23 cellular contexts compared by ENCODE assay signal in the genomic region with DNA sequence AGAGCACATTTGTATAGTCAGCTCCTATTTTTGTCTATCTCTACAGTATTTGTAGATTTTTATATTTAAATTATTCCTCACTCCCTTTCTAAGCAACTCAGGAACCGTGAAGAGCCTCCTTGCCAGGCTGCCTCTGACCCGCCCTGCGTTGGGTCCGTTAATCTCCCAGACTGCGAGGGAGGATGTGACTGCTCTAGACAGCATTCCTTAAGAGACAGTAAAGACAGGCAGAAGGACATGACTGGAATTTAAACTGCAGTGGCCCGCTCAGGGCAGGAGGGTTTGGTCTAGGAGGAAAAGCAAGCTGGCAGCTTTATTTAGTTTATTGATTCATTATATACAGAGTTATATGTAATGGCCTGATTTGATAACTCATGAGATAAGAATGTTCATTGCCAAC.
DNase-seq lines count a peak whose midpoint lies in the region; ATAC-seq and TF ChIP-seq lines count a peak whose summit lies in the region.
"Had no signal": no experiment of that assay in that cellular context is flagged by ENCODE, and none has a peak within 500 bp of the region (broad histone marks: within the 10 kb centered on the region; RNA-seq: fewer than 3 reads in every experiment).

No MANE protein-coding gene starts in this region.

- no peak overlapping the region for H3K4me3 Mint-ChIP-seq in nephron
- no peak overlapping the region for H3K4me3 Mint-ChIP-seq in activated T-helper 1 cell treated with anti-CD3 and anti-CD28 coated beads, Interleukin-12 subunit alpha, Interleukin-12 subunit beta, Interleukin-2, Interleukin-4 antibody, amounts not matched to agents 30 ng/mL and 10 ng/mL and 1 ng/mL, durations not matched to agents 14 hours and 24 hours and 36 hours
- H3K4me3 Mint-ChIP-seq: activated CD4-positive, alpha-beta T cell treated with anti-CD3 and anti-CD28 coated beads for 36 hours; activated CD8-positive, alpha-beta T cell treated with anti-CD3 and anti-CD28 coated beads for 36 hours; natural killer cell treated with Interleukin-12 subunit alpha and Interleukin-12 subunit beta and Interleukin-15 and Interleukin-18, amount 100 ng/mL, for 72 hours had no signal

- H3K9me3 ChIP-seq in OCI-LY7 (ENCODE audit: low read length): no peaks in the 10 kb centered on the region; the same call in 1 of the 2 replicates
- no peaks in the 10 kb centered on the region for H3K9me3 ChIP-seq in gastrocnemius medialis
- H3K9me3 ChIP-seq in stomach: no peaks in the 10 kb centered on the region
- H3K9me3 ChIP-seq: vagina had no signal

- H3K36me3 ChIP-seq in OCI-LY7 (ENCODE audit: insufficient read depth, low read length) (peaks cover 27% of the 10 kb centered on the region), gastrocnemius medialis (no peaks in the 10 kb centered on the region), stomach (no peaks in the 10 kb centered on the region)
- H3K36me3 ChIP-seq: vagina had no signal

- CTCF ChIA-PET in OCI-LY7 (lab: Charles Lee; ENCODE audit: unreplicated experiment): interaction anchor here (1.4 kb wide), 1 partner anchor 15 kb away, joined by 3 read pairs; no protein-coding TSS in a partner anchor

- no peak for TF ChIP-seq CTCF in OCI-LY7 (conservative IDR thresholded peaks at IDR 0.05; ENCODE audit: low read length)
- TF ChIP-seq CTCF in nephron (IDR thresholded peaks at IDR 0.05; ENCODE audit: unreplicated experiment in 3 of 3): no peak
- TF ChIP-seq CTCF in gastrocnemius medialis (IDR thresholded peaks at IDR 0.05 in 4 of 5, conservative IDR thresholded peaks at IDR 0.05 in 1 of 5): no peak
- no peak for TF ChIP-seq CTCF in stomach (IDR thresholded peaks at IDR 0.05)

- POLR2A ChIA-PET in OCI-LY7 (lab: Charles Lee): interaction anchor here (0.8 to 1.6 kb wide), 6 partner anchors 8 to 885 kb away, joined by 3 to 5 read pairs (median 4); no protein-coding TSS in a partner anchor

- intact Hi-C loops in OCI-LY7 (cut with micrococcal nuclease; ENCODE audit: unreplicated experiment): loop anchor here (5.0 kb wide), 1 partner anchor 886 kb away; a partner anchor contains a TSS
- intact Hi-C loops in gastrocnemius medialis (cut with DNase I; ENCODE audit: low total_unique reads): no loop called here
- intact Hi-C loops in stomach (cut with DNase I; ENCODE audit: low total_unique reads): no loop called here
- intact Hi-C loops in activated T-helper 1 cell treated with anti-CD3 and anti-CD28 coated beads, Interleukin-12 subunit alpha, Interleukin-12 subunit beta, Interleukin-2, Interleukin-4 antibody, amounts not matched to agents 30 ng/mL and 10 ng/mL and 1 ng/mL, durations not matched to agents 14 hours and 24 hours and 36 hours (cut with micrococcal nuclease): no loop called here

- TF ChIP-seq EP300 in stomach (IDR thresholded peaks at IDR 0.05): no peak

- H3K79me2 ChIP-seq in OCI-LY7 (ENCODE audit: insufficient read depth, low read depth, low read length): peaks cover 12% of the 10 kb centered on the region; the same call in 1 of the 2 replicates
- H3K79me2 ChIP-seq: parathyroid adenoma had no signal

- in situ Hi-C loops in gastrocnemius medialis (cut with MboI; ENCODE audit: low sequenced_read_pairs in 4 of 4): no loop called here

- 70 to 81% (median 77%) methylated on average over 6 of the region's 6 CpGs for WGBS in stomach, 5 donors

- peak overlapping the region; percentile 78 to 87 (median 84) for H3K27ac Mint-ChIP-seq in nephron
- no peak overlapping the region for H3K27ac Mint-ChIP-seq in activated T-helper 1 cell treated with anti-CD3 and anti-CD28 coated beads, Interleukin-12 subunit alpha, Interleukin-12 subunit beta, Interleukin-2, Interleukin-4 antibody, amounts not matched to agents 30 ng/mL and 10 ng/mL and 1 ng/mL, durations not matched to agents 14 hours and 24 hours and 36 hours
- H3K27ac Mint-ChIP-seq: activated CD4-positive, alpha-beta T cell treated with anti-CD3 and anti-CD28 coated beads for 36 hours; activated CD8-positive, alpha-beta T cell treated with anti-CD3 and anti-CD28 coated beads for 36 hours; natural killer cell treated with Interleukin-12 subunit alpha and Interleukin-12 subunit beta and Interleukin-15 and Interleukin-18, amount 100 ng/mL, for 72 hours had no signal

- H3K4me1 ChIP-seq in OCI-LY7 (ENCODE audit: insufficient read depth, low read length, poor library complexity, severe bottlenecking) (peaks cover 96% of the 10 kb centered on the region), gastrocnemius medialis (no peaks in the 10 kb centered on the region), stomach (no peaks in the 10 kb centered on the region)
- H3K4me1 ChIP-seq: parathyroid adenoma, vagina had no signal

- H3K4me3 ChIP-seq in OCI-LY7 (ENCODE audit: low read depth, low read length, poor library complexity, severe bottlenecking): no peak overlapping the region
- no peak overlapping the region for H3K4me3 ChIP-seq in gastrocnemius medialis
- H3K4me3 ChIP-seq in stomach: no peak overlapping the region
- H3K4me3 ChIP-seq: vagina had no signal

- peak overlapping the region; percentile 39; the same call in 1 of the 2 replicates for H2AFZ ChIP-seq in OCI-LY7 (ENCODE audit: low read length)
- H2AFZ ChIP-seq: parathyroid adenoma had no signal

- H3K36me3 Mint-ChIP-seq in nephron (ENCODE audit: low read depth): no peaks in the 10 kb centered on the region
- no peaks in the 10 kb centered on the region for H3K36me3 Mint-ChIP-seq in activated T-helper 1 cell treated with anti-CD3 and anti-CD28 coated beads, Interleukin-12 subunit alpha, Interleukin-12 subunit beta, Interleukin-2, Interleukin-4 antibody, amounts not matched to agents 30 ng/mL and 10 ng/mL and 1 ng/mL, durations not matched to agents 14 hours and 24 hours and 36 hours (ENCODE audit: low read depth)
- H3K36me3 Mint-ChIP-seq: natural killer cell treated with Interleukin-12 subunit alpha and Interleukin-12 subunit beta and Interleukin-15 and Interleukin-18, amount 100 ng/mL, for 72 hours had no signal

- no peaks in the 10 kb centered on the region for H3K9me3 Mint-ChIP-seq in nephron
- no peaks in the 10 kb centered on the region for H3K9me3 Mint-ChIP-seq in activated T-helper 1 cell treated with anti-CD3 and anti-CD28 coated beads, Interleukin-12 subunit alpha, Interleukin-12 subunit beta, Interleukin-2, Interleukin-4 antibody, amounts not matched to agents 30 ng/mL and 10 ng/mL and 1 ng/mL, durations not matched to agents 14 hours and 24 hours and 36 hours
- H3K9me3 Mint-ChIP-seq: activated CD8-positive, alpha-beta T cell treated with anti-CD3 and anti-CD28 coated beads for 36 hours; natural killer cell treated with Interleukin-12 subunit alpha and Interleukin-12 subunit beta and Interleukin-15 and Interleukin-18, amount 100 ng/mL, for 72 hours had no signal

- DNase-seq in ELF-1 (ENCODE audit: low read depth, low spot score) (peak; percentile 48), OCI-LY7 (ENCODE audit: low spot score) (no peak), hepatic stellate cell (ENCODE audit: low spot score) (peak; percentile 15), gastrocnemius medialis (no peak), stomach (no peak)
- no peak for DNase-seq in activated T-helper 1 cell treated with anti-CD3 and anti-CD28 coated beads, Interleukin-12 subunit alpha, Interleukin-12 subunit beta, Interleukin-2, Interleukin-4 antibody, amounts not matched to agents 30 ng/mL and 10 ng/mL and 1 ng/mL, durations not matched to agents 14 hours and 24 hours and 36 hours (ENCODE audit: low spot score)
- no peak for DNase-seq in NK-92 treated with Interleukin-12 subunit alpha and Interleukin-12 subunit beta, amount 100 ng/mL, for 24 hours (lab: John Stamatoyannopoulos, UW)
- DNase-seq: activated CD4-positive, alpha-beta T cell treated with anti-CD3 and anti-CD28 coated beads for 36 hours; activated CD8-positive, alpha-beta memory T cell treated with anti-CD3 and anti-CD28 coated beads, Interleukin-2, amount 50 U/mL, for 48 hours; activated CD8-positive, alpha-beta T cell treated with anti-CD3 and anti-CD28 coated beads for 36 hours; activated naive CD4-positive, alpha-beta T cell treated with anti-CD3 and anti-CD28 coated beads, Interleukin-2, amount 50 U/mL, for 16 hours; amniotic stem cell; NCI-H2107; SIG-M5; stimulated activated CD4-positive, alpha-beta T cell treated with anti-CD3 and anti-CD28 coated beads, Interleukin-2, amount 100 ng/mL, for 24 hours; stimulated activated naive CD8-positive, alpha-beta T cell treated with anti-CD3 and anti-CD28 coated beads, Interleukin-15, Interleukin-2, amounts not matched to agents 100 U/mL and 50 U/mL, for 24 hours; SW 1271 had no signal

- H3K27me3 Mint-ChIP-seq in nephron (ENCODE audit: low read depth): no peaks in the 10 kb centered on the region
- no peaks in the 10 kb centered on the region for H3K27me3 Mint-ChIP-seq in activated T-helper 1 cell treated with anti-CD3 and anti-CD28 coated beads, Interleukin-12 subunit alpha, Interleukin-12 subunit beta, Interleukin-2, Interleukin-4 antibody, amounts not matched to agents 30 ng/mL and 10 ng/mL and 1 ng/mL, durations not matched to agents 14 hours and 24 hours and 36 hours (ENCODE audit: insufficient read depth)

- peak overlapping the region; percentile 82 for H3K4me2 ChIP-seq in OCI-LY7 (ENCODE audit: low read length)

- H3K27me3 ChIP-seq in gastrocnemius medialis (no peaks in the 10 kb centered on the region), stomach (no peaks in the 10 kb centered on the region)
- H3K27me3 ChIP-seq: vagina had no signal

- H3K27ac ChIP-seq in OCI-LY7 (ENCODE audit: low read depth, low read length, poor library complexity, severe bottlenecking) (peak overlapping the region; percentile 96), gastrocnemius medialis (no peak overlapping the region), stomach (no peak overlapping the region)
- H3K27ac ChIP-seq: HL-60, parathyroid adenoma, vagina had no signal

- no peak for TF ChIP-seq POLR2A in gastrocnemius medialis (IDR thresholded peaks at IDR 0.05)
- no peak for TF ChIP-seq POLR2A in stomach (IDR thresholded peaks at IDR 0.05)

- BruUV-seq in OCI-LY7 (replicated peaks; lab: Mats Ljungman, UMichigan): no TSS peak

- no peaks in the 10 kb centered on the region for H3K9me2 ChIP-seq in OCI-LY7 (ENCODE audit: insufficient read depth, low read length)

- no peak for ATAC-seq in gastrocnemius medialis
- ATAC-seq: activated CD4-positive, alpha-beta T cell treated with anti-CD3 and anti-CD28 coated beads for 36 hours; activated CD8-positive, alpha-beta T cell treated with anti-CD3 and anti-CD28 coated beads for 36 hours; HepG2; natural killer cell treated with Interleukin-12 subunit alpha and Interleukin-12 subunit beta and Interleukin-15 and Interleukin-18, amount 100 ng/mL, for 72 hours; stimulated activated naive CD8-positive, alpha-beta T cell treated with anti-CD3 and anti-CD28 coated beads, Interleukin-15, Interleukin-2, amounts not matched to agents 100 U/mL and 50 U/mL, for 24 hours had no signal

- H4K20me1 ChIP-seq in OCI-LY7 (ENCODE audit: insufficient read depth, low read length): no peaks in the 10 kb centered on the region

- peaks cover 30% of the 10 kb centered on the region for H3K4me1 Mint-ChIP-seq in nephron
- no peaks in the 10 kb centered on the region for H3K4me1 Mint-ChIP-seq in activated T-helper 1 cell treated with anti-CD3 and anti-CD28 coated beads, Interleukin-12 subunit alpha, Interleukin-12 subunit beta, Interleukin-2, Interleukin-4 antibody, amounts not matched to agents 30 ng/mL and 10 ng/mL and 1 ng/mL, durations not matched to agents 14 hours and 24 hours and 36 hours (ENCODE audit: low read depth)
- H3K4me1 Mint-ChIP-seq: activated CD4-positive, alpha-beta T cell treated with anti-CD3 and anti-CD28 coated beads for 36 hours had no signal

Comparison
In these comparisons a context has a peak if more than half of its experiments do, and no peak if none do; other contexts are left out.
1. DNase-seq: peak in ELF-1 (single experiment) and hepatic stellate cell (single experiment); none in OCI-LY7 (single experiment), gastrocnemius medialis (0 of 2), stomach (single experiment), activated T-helper 1 cell treated with anti-CD3 and anti-CD28 coated beads, Interleukin-12 subunit alpha, Interleukin-12 subunit beta, Interleukin-2, Interleukin-4 antibody, amounts not matched to agents 30 ng/mL and 10 ng/mL and 1 ng/mL, durations not matched to agents 14 hours and 24 hours and 36 hours (single experiment) and NK-92 treated with Interleukin-12 subunit alpha and Interleukin-12 subunit beta, amount 100 ng/mL, for 24 hours (single experiment).